Comparison of ENCODE assay signal across 1 cellular context in the genomic region with DNA sequence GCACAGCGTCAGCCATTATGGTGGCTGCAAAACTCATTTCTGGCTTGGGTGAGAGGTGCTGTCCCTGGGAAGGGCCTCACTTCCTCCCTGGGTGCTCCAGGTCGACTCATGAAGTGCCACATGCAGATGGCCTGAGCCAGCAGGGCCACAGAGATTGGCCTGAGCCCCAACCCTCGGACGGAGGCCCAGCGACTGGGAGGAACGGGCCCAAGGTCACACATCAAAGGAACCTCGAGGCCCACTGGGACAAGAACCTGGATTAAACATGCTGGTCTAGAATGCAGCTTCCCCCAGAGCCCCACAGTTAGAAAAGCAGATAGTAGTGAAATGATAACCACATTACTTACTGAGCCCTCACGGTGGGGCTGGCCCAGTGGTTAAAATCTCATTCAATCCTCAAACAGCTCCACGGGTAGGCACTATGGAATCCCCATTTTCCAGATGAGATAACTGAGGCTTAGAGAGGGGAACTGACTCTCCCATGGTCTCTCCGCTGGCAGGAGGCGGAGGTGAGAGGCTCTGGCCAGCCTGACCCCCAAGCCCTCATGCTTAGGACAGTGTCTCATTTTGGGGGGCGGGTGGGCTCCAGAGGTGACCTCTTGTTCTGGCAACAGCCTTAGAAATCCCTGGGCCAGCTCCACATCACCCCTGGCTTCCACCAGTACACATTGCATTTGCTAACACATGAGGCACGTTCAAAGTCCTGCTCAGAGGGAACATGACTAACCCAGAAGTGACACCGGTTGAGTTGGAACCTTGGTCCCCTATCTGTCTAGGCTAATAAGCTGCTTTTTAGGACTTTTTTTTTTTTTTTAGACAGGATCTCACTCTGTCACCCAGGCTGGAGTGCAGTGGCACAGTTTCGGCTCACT.
TF ChIP-seq lines count a peak whose summit lies in the region.

No MANE protein-coding gene starts in this region.

TF ChIP-seq in HepG2, 621 proteins besides CTCF, POLR2A, EP300 and RAD21 (continued from another document and continues in another):
- peak; percentile 77 for TF ChIP-seq PAXIP1 (CRISPR knock-in tag; conservative IDR thresholded peaks at IDR 0.05)
- no peak for TF ChIP-seq ZNF674 (CRISPR knock-in tag; IDR thresholded peaks at IDR 0.05; ENCODE audit: low read depth)
- TF ChIP-seq ZNF564 (CRISPR knock-in tag; IDR thresholded peaks at IDR 0.05): no peak
- TF ChIP-seq ZKSCAN5 (CRISPR knock-in tag; IDR thresholded peaks at IDR 0.05): no peak
- TF ChIP-seq CBFB (CRISPR knock-in tag; IDR thresholded peaks at IDR 0.05): no peak; the same call in 1 of the 2 replicates
- TF ChIP-seq ATF7 (IDR thresholded peaks at IDR 0.05): no peak
- TF ChIP-seq ATF7 (CRISPR knock-in tag; IDR thresholded peaks at IDR 0.05): no peak
- peak; percentile 13; the same call in 1 of the 2 replicates for TF ChIP-seq CENPT (CRISPR knock-in tag; IDR thresholded peaks at IDR 0.05; ENCODE audit: low read depth)
- 0 out of 2 replicates have a peak, but pooled peaks have one; percentile 43 for TF ChIP-seq GPN1 (CRISPR knock-in tag; IDR thresholded peaks at IDR 0.05; ENCODE audit: borderline replicate concordance)
- peak; percentile 15; the same call in 1 of the 2 replicates for TF ChIP-seq ZNF766 (CRISPR knock-in tag; IDR thresholded peaks at IDR 0.05; ENCODE audit: borderline replicate concordance)
- peak; percentile 86; the same call in 1 of the 2 replicates for TF ChIP-seq ZNF501 (CRISPR knock-in tag; IDR thresholded peaks at IDR 0.05)
- TF ChIP-seq ZNF709 (CRISPR knock-in tag; IDR thresholded peaks at IDR 0.05): no peak; the same call in 1 of the 2 replicates
- TF ChIP-seq ZNF557 (CRISPR knock-in tag; IDR thresholded peaks at IDR 0.05): peak; percentile 40; the same call in 1 of the 2 replicates
- peak; percentile 9; the same call in 1 of the 2 replicates for TF ChIP-seq ZSCAN31 (CRISPR knock-in tag; IDR thresholded peaks at IDR 0.05; ENCODE audit: low read depth)
- TF ChIP-seq ZNF644 (CRISPR knock-in tag; IDR thresholded peaks at IDR 0.05; ENCODE audit: low read depth): peak; percentile 75; the same call in 1 of the 2 replicates
- TF ChIP-seq, protein P1, sequence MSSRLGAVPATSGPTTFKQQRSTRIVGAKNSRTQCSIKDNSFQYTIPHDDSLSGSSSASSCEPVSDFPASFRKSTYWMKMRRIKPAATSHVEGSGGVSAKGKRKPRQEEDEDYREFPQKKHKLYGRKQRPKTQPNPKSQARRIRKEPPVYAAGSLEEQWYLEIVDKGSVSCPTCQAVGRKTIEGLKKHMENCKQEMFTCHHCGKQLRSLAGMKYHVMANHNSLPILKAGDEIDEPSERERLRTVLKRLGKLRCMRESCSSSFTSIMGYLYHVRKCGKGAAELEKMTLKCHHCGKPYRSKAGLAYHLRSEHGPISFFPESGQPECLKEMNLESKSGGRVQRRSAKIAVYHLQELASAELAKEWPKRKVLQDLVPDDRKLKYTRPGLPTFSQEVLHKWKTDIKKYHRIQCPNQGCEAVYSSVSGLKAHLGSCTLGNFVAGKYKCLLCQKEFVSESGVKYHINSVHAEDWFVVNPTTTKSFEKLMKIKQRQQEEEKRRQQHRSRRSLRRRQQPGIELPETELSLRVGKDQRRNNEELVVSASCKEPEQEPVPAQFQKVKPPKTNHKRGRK (CRISPR knock-in tag; IDR thresholded peaks at IDR 0.05): peak; percentile 12; the same call in 1 of the 2 replicates
- TF ChIP-seq, protein P2, sequence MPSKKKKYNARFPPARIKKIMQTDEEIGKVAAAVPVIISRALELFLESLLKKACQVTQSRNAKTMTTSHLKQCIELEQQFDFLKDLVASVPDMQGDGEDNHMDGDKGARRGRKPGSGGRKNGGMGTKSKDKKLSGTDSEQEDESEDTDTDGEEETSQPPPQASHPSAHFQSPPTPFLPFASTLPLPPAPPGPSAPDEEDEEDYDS (CRISPR knock-in tag; IDR thresholded peaks at IDR 0.05): peak; percentile 37; the same call in 1 of the 2 replicates
- TF ChIP-seq ZNF570 (CRISPR knock-in tag; IDR thresholded peaks at IDR 0.05; ENCODE audit: borderline replicate concordance): peak; percentile 41; the same call in 1 of the 2 replicates
- no peak for TF ChIP-seq NFIB (CRISPR knock-in tag; IDR thresholded peaks at IDR 0.05; ENCODE audit: borderline replicate concordance)
- peak; percentile 83 for TF ChIP-seq GFI1 (CRISPR knock-in tag; IDR thresholded peaks at IDR 0.05; ENCODE audit: borderline replicate concordance)
- TF ChIP-seq, protein P3, sequence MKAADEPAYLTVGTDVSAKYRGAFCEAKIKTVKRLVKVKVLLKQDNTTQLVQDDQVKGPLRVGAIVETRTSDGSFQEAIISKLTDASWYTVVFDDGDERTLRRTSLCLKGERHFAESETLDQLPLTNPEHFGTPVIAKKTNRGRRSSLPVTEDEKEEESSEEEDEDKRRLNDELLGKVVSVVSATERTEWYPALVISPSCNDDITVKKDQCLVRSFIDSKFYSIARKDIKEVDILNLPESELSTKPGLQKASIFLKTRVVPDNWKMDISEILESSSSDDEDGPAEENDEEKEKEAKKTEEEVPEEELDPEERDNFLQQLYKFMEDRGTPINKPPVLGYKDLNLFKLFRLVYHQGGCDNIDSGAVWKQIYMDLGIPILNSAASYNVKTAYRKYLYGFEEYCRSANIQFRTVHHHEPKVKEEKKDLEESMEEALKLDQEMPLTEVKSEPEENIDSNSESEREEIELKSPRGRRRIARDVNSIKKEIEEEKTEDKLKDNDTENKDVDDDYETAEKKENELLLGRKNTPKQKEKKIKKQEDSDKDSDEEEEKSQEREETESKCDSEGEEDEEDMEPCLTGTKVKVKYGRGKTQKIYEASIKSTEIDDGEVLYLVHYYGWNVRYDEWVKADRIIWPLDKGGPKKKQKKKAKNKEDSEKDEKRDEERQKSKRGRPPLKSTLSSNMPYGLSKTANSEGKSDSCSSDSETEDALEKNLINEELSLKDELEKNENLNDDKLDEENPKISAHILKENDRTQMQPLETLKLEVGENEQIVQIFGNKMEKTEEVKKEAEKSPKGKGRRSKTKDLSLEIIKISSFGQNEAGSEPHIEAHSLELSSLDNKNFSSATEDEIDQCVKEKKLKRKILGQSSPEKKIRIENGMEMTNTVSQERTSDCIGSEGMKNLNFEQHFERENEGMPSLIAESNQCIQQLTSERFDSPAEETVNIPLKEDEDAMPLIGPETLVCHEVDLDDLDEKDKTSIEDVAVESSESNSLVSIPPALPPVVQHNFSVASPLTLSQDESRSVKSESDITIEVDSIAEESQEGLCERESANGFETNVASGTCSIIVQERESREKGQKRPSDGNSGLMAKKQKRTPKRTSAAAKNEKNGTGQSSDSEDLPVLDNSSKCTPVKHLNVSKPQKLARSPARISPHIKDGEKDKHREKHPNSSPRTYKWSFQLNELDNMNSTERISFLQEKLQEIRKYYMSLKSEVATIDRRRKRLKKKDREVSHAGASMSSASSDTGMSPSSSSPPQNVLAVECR (CRISPR knock-in tag; IDR thresholded peaks at IDR 0.05; ENCODE audit: borderline replicate concordance): peak; percentile 54; the same call in 1 of the 2 replicates
- TF ChIP-seq REL (CRISPR knock-in tag; conservative IDR thresholded peaks at IDR 0.05): no peak
- TF ChIP-seq ZBTB7A (CRISPR knock-in tag; IDR thresholded peaks at IDR 0.05): peak; percentile 72
- 0 out of 2 replicates have a peak, but pooled peaks have one; percentile 22 for TF ChIP-seq WIZ (CRISPR knock-in tag; IDR thresholded peaks at IDR 0.05)
- peak; percentile 40; the same call in 1 of the 2 replicates for TF ChIP-seq ZNF335 (CRISPR knock-in tag; IDR thresholded peaks at IDR 0.05)
- TF ChIP-seq, protein P4, sequence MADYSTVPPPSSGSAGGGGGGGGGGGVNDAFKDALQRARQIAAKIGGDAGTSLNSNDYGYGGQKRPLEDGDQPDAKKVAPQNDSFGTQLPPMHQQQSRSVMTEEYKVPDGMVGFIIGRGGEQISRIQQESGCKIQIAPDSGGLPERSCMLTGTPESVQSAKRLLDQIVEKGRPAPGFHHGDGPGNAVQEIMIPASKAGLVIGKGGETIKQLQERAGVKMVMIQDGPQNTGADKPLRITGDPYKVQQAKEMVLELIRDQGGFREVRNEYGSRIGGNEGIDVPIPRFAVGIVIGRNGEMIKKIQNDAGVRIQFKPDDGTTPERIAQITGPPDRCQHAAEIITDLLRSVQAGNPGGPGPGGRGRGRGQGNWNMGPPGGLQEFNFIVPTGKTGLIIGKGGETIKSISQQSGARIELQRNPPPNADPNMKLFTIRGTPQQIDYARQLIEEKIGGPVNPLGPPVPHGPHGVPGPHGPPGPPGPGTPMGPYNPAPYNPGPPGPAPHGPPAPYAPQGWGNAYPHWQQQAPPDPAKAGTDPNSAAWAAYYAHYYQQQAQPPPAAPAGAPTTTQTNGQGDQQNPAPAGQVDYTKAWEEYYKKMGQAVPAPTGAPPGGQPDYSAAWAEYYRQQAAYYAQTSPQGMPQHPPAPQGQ (CRISPR knock-in tag; IDR thresholded peaks at IDR 0.05; ENCODE audit: borderline replicate concordance): 0 out of 2 replicates have a peak, but pooled peaks have one; percentile 16
- no peak for TF ChIP-seq JUNB (CRISPR knock-in tag; IDR thresholded peaks at IDR 0.05; ENCODE audit: borderline replicate concordance)
- TF ChIP-seq RFXAP (CRISPR knock-in tag; IDR thresholded peaks at IDR 0.05; ENCODE audit: borderline replicate concordance): 0 out of 2 replicates have a peak, but pooled peaks have one; percentile 24
- TF ChIP-seq ELF1 (CRISPR knock-in tag; IDR thresholded peaks at IDR 0.05): peak; percentile 61; the same call in 1 of the 2 replicates
- no peak for TF ChIP-seq SRY (CRISPR knock-in tag; IDR thresholded peaks at IDR 0.05)
- peak; percentile 70 for TF ChIP-seq YY1 (IDR thresholded peaks at IDR 0.05; ENCODE audit: insufficient read depth, insufficient replicate concordance, low read depth, low read length)
- TF ChIP-seq LCORL (IDR thresholded peaks at IDR 0.05): peak; percentile 91
- TF ChIP-seq LCORL (CRISPR knock-in tag; IDR thresholded peaks at IDR 0.05): peak; percentile 98
- TF ChIP-seq HOXA5 (CRISPR knock-in tag; IDR thresholded peaks at IDR 0.05): peak; percentile 68
- TF ChIP-seq ZNF121 (CRISPR knock-in tag; IDR thresholded peaks at IDR 0.05): peak; percentile 85; the same call in 1 of the 2 replicates
- no peak for TF ChIP-seq HHEX (CRISPR knock-in tag; IDR thresholded peaks at IDR 0.05)
- peak; percentile 84 for TF ChIP-seq RARA (CRISPR knock-in tag; IDR thresholded peaks at IDR 0.05)
- TF ChIP-seq ZNF280D (CRISPR knock-in tag; IDR thresholded peaks at IDR 0.05): no peak
- TF ChIP-seq SUZ12 (IDR thresholded peaks at IDR 0.05; ENCODE audit: low read depth, low read length): no peak
- TF ChIP-seq RNF2 (conservative IDR thresholded peaks at IDR 0.05; ENCODE audit: low read depth): 0 out of 2 replicates have a peak, but pooled peaks have one; percentile 26
- no peak; the same call in 1 of the 2 replicates for TF ChIP-seq ZNF747 (CRISPR knock-in tag; IDR thresholded peaks at IDR 0.05; ENCODE audit: borderline replicate concordance)
- TF ChIP-seq HIVEP1 (CRISPR knock-in tag; IDR thresholded peaks at IDR 0.05): no peak
- 0 out of 2 replicates have a peak, but pooled peaks have one; percentile 10 for TF ChIP-seq ZNF639 (CRISPR knock-in tag; conservative IDR thresholded peaks at IDR 0.05)
- no peak for TF ChIP-seq HOXA9 (CRISPR knock-in tag; IDR thresholded peaks at IDR 0.05; ENCODE audit: borderline replicate concordance)
- peak; percentile 72; the same call in 1 of the 2 replicates for TF ChIP-seq HDAC1 (CRISPR knock-in tag; IDR thresholded peaks at IDR 0.05)
- no peak for TF ChIP-seq ZNF160 (CRISPR knock-in tag; IDR thresholded peaks at IDR 0.05)
- TF ChIP-seq GZF1 (CRISPR knock-in tag; IDR thresholded peaks at IDR 0.05): no peak
